Comparison of ENCODE assay signal across 21 cellular contexts in the genomic region with DNA sequence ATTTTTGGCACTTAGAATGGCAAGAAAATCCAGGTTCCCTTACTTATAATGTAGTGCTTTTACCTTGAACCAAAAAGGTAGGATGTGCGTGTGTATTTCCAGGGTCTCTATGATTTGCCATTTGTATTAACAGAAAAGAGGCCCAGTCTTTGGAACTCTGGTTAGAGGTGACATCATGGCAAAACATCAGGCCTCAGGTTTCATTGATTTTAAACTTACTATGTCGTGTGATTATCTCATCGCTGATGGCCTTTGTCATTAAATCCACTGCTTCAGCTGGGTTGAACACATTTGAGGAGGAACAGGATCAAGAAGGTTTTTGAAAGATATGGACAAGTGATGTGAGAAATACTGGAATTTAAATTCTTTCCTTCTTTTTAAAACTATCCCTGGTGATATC.
"Had no signal": no experiment of that assay in that cellular context is flagged by ENCODE, and none has a peak within 500 bp of the region (broad histone marks: within the 10 kb centered on the region; RNA-seq: fewer than 3 reads in every experiment).

No MANE protein-coding gene starts in this region.

- H3K9me3 Mint-ChIP-seq: dendritic cell treated with granulocyte-macrophage colony-stimulating factor and Interleukin-4, amounts not matched to agents 40 ng/mL and 50 ng/mL, for 4 days; effector memory CD8-positive, alpha-beta T cell; nephron progenitor cell had no signal

- H3K27me3 ChIP-seq: esophagus squamous epithelium, hepatocyte, stomach, transverse colon had no signal

- H3K36me3 ChIP-seq: esophagus squamous epithelium, neutrophil, stomach, thoracic aorta, transverse colon had no signal

- DNase-seq: effector memory CD8-positive, alpha-beta T cell; esophagus squamous epithelium; foreskin fibroblast; head of caudate nucleus; left colon; left ventricle myocardium superior; mesenchymal stem cell; naive B cell; nephron progenitor cell; small intestine; stimulated activated CD4-positive, alpha-beta T cell treated with anti-CD3 and anti-CD28 coated beads, Interleukin-12 subunit alpha, Interleukin-12 subunit beta, amount 100 ng/mL, for 4 hours; stimulated activated naive CD4-positive, alpha-beta T cell; stomach; substantia nigra; transverse colon had no signal

- H3K27me3 Mint-ChIP-seq: effector memory CD8-positive, alpha-beta T cell had no signal

- H3K27ac ChIP-seq: epithelial cell of prostate, hepatocyte, neutrophil, thoracic aorta had no signal

- H3K9me3 ChIP-seq: esophagus squamous epithelium, neutrophil, stomach, thoracic aorta, transverse colon had no signal

- H3K27ac Mint-ChIP-seq: dendritic cell treated with granulocyte-macrophage colony-stimulating factor and Interleukin-4, amounts not matched to agents 40 ng/mL and 50 ng/mL, for 4 days; effector memory CD8-positive, alpha-beta T cell; naive B cell; nephron progenitor cell had no signal

- H3K4me3 ChIP-seq: esophagus squamous epithelium, hepatocyte, lung, stomach, thoracic aorta, transverse colon had no signal

- H3K36me3 Mint-ChIP-seq: naive B cell had no signal

- H3K4me3 Mint-ChIP-seq: dendritic cell treated with granulocyte-macrophage colony-stimulating factor and Interleukin-4, amounts not matched to agents 40 ng/mL and 50 ng/mL, for 4 days; effector memory CD8-positive, alpha-beta T cell; naive B cell; nephron progenitor cell had no signal
